In genomic region chr2:133362061-133362476, GRCh38 we compare ENCODE assay signal across 2 cellular contexts.
TF ChIP-seq lines count a peak whose summit lies in the region.

No MANE protein-coding gene starts in this region.

TF ChIP-seq in IMR-90, 13 proteins besides CTCF, POLR2A, EP300 and RAD21:
- TF ChIP-seq RCOR1 (IDR thresholded peaks at IDR 0.05; ENCODE audit: insufficient replicate concordance, low read length) (no peak), FOS (IDR thresholded peaks at IDR 0.05; ENCODE audit: low read depth, low read length) (peak; percentile 57), ELK1 (IDR thresholded peaks at IDR 0.05; ENCODE audit: borderline replicate concordance, low read depth, low read length) (no peak), CEBPB (IDR thresholded peaks at IDR 0.05; ENCODE audit: low read depth, low read length) (peak; percentile 64; the same call in 1 of the 2 replicates), SMC3 (IDR thresholded peaks at IDR 0.05; ENCODE audit: low read depth, low read length) (no peak), BHLHE40 (IDR thresholded peaks at IDR 0.05; ENCODE audit: low read depth, low read length) (no peak), CHD1 (IDR thresholded peaks at IDR 0.05; ENCODE audit: low read depth, low read length) (no peak), MAZ (IDR thresholded peaks at IDR 0.05; ENCODE audit: borderline replicate concordance, low read depth, low read length) (no peak), MAFK (IDR thresholded peaks at IDR 0.05; ENCODE audit: low read depth, low read length) (peak; percentile 24; the same call in 1 of the 2 replicates), USF2 (IDR thresholded peaks at IDR 0.05; ENCODE audit: low read depth, low read length) (no peak), MXI1 (IDR thresholded peaks at IDR 0.05; ENCODE audit: borderline replicate concordance, low read depth, low read length) (no peak), NFE2L2 (IDR thresholded peaks at IDR 0.05; ENCODE audit: low read depth, low read length) (no peak), RFX5 (IDR thresholded peaks at IDR 0.05; ENCODE audit: low read depth, low read length) (no peak)

TF ChIP-seq in neural cell, 6 proteins besides CTCF, POLR2A, EP300 and RAD21 (continued from another document):
- TF ChIP-seq TAF1 (IDR thresholded peaks at IDR 0.05; ENCODE audit: low read depth) = no peak
- TF ChIP-seq POLR2AphosphoS5 (IDR thresholded peaks at IDR 0.05) = peak; percentile 47
